In the genomic region with DNA sequence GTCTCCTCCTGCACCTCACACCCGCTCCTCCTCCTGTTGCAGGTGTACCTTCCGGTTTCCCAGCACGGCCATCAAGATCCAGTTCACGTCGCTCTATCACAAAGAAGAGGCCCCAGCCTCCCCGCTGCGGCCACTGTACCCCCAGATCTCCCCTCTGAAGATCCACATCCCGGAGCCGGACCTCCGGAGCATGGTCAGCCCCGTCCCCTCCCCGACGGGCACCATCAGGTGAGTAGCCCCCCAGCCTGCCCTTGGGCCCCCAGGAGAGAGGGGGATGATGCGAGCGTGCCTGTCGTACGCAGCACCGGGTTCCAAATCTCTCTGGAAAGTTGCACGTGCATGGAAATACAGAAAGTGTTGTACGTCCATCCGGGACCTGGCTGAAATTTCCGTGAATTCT, we compare ENCODE assay signal across 22 cellular contexts.
"Had no signal": no experiment of that assay in that cellular context is flagged by ENCODE, and none has a peak within 500 bp of the region (broad histone marks: within the 10 kb centered on the region; RNA-seq: fewer than 3 reads in every experiment).

No MANE protein-coding gene starts in this region.

- H3K27ac ChIP-seq: pancreas, tibial nerve, vagina had no signal

- ATAC-seq: activated CD8-positive, alpha-beta T cell treated with anti-CD3 and anti-CD28 coated beads, Interleukin-2, amount 10 ng/mL, durations not matched to agents 7 days and 5 days; left ventricle myocardium superior; pancreas; stimulated activated memory B cell treated with anti-CD40 and anti-IgM and Interleukin-4, amounts not matched to agents 10 μg/mL and 1 μg/mL and 100 μg/mL, for 72 hours; WTC11 had no signal

- H3K9me3 ChIP-seq: pancreas, tibial nerve, vagina had no signal

- H3K27me3 ChIP-seq: pancreas, tibial nerve, vagina had no signal

- DNase-seq: activated CD4-positive, alpha-beta T cell treated with anti-CD3 and anti-CD28 coated beads, Interleukin-2, amount 10 ng/mL, durations not matched to agents 24 days and 14 days; activated CD8-positive, alpha-beta memory T cell treated with anti-CD3 and anti-CD28 coated beads, Interleukin-2, amount 50 U/mL, for 4 hours; activated CD8-positive, alpha-beta T cell treated with anti-CD3 and anti-CD28 coated beads, Interleukin-2, amount 10 ng/mL, durations not matched to agents 7 days and 5 days; activated effector memory CD4-positive, alpha-beta T cell treated with anti-CD3 and anti-CD28 coated beads, Interleukin-2, amount 50 U/mL, for 16 hours; activated T-cell treated with anti-CD3 and anti-CD28 coated beads, Interleukin-2, amount 50 U/mL, for 48 hours; amniotic stem cell; caudate nucleus; cortex of kidney; effector CD8-positive, alpha-beta T cell; foreskin fibroblast; glutamatergic neuron; kidney glomerular epithelial cell; left ventricle myocardium superior; pancreas; stimulated activated CD4-positive, alpha-beta T cell treated with anti-CD3 and anti-CD28 coated beads, Interleukin-2, amount 100 ng/mL, for 48 hours had no signal

- H3K27me3 Mint-ChIP-seq: activated CD4-positive, alpha-beta T cell treated with anti-CD3 and anti-CD28 coated beads, Interleukin-2, amount 10 ng/mL, durations not matched to agents 24 days and 14 days; activated naive CD4-positive, alpha-beta T cell treated with anti-CD3 and anti-CD28 coated beads, Interleukin-2, amount 50 U/mL, for 24 hours; memory B cell; stimulated activated memory B cell treated with anti-CD40 and anti-IgM and Interleukin-4, amounts not matched to agents 10 μg/mL and 1 μg/mL and 100 μg/mL, for 72 hours had no signal

- H3K9me3 Mint-ChIP-seq: activated CD4-positive, alpha-beta T cell treated with anti-CD3 and anti-CD28 coated beads, Interleukin-2, amount 10 ng/mL, durations not matched to agents 24 days and 14 days; activated naive CD4-positive, alpha-beta T cell treated with anti-CD3 and anti-CD28 coated beads, Interleukin-2, amount 50 U/mL, for 24 hours; memory B cell; neural crest cell; stimulated activated memory B cell treated with anti-CD40 and anti-IgM and Interleukin-4, amounts not matched to agents 10 μg/mL and 1 μg/mL and 100 μg/mL, for 72 hours; WTC11 had no signal

- H3K4me3 ChIP-seq: pancreas, tibial nerve, vagina had no signal

- H3K4me3 Mint-ChIP-seq: activated CD4-positive, alpha-beta T cell treated with anti-CD3 and anti-CD28 coated beads, Interleukin-2, amount 10 ng/mL, durations not matched to agents 24 days and 14 days; activated CD8-positive, alpha-beta T cell treated with anti-CD3 and anti-CD28 coated beads, Interleukin-2, amount 10 ng/mL, durations not matched to agents 7 days and 5 days; activated naive CD4-positive, alpha-beta T cell treated with anti-CD3 and anti-CD28 coated beads, Interleukin-2, amount 50 U/mL, for 24 hours; memory B cell; neural crest cell; stimulated activated memory B cell treated with anti-CD40 and anti-IgM and Interleukin-4, amounts not matched to agents 10 μg/mL and 1 μg/mL and 100 μg/mL, for 72 hours; WTC11 had no signal

- H3K27ac Mint-ChIP-seq: activated CD4-positive, alpha-beta T cell treated with anti-CD3 and anti-CD28 coated beads, Interleukin-2, amount 10 ng/mL, durations not matched to agents 24 days and 14 days; activated CD8-positive, alpha-beta T cell treated with anti-CD3 and anti-CD28 coated beads, Interleukin-2, amount 10 ng/mL, durations not matched to agents 7 days and 5 days; activated naive CD4-positive, alpha-beta T cell treated with anti-CD3 and anti-CD28 coated beads, Interleukin-2, amount 50 U/mL, for 24 hours; memory B cell; WTC11 had no signal
